Comparison of ENCODE assay signal across 8 cellular contexts in the genomic region with DNA sequence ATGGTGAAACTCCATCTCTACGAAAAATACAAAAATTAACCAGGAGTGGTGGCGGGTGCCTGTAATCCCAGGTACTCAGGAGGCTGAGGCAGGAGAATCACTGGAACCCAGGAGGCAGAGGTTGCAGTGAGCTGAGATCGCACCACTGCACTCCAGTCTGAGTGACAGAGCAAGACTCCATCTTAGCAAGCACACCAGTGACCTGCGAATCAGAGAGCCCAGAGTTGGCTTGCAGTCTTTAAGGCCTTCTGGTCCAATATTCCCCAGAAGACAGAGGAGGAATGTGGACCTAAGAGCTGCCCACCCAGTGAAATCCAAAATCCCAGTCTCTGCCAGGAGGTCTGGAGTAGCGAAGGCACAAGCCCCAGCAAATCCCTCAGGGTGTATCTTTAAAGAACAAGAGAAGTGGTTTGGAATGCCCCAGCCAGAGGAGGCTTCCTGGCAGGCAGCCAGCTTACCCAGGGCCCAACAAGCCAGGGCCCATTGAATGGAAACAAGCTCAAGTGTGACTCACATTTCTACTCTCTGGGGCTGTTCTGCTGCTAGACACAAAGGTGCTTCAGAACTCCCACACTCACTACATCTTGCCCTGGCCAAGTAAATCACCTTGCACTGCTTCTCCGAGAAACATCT. TPM values are rescaled to one million over a fixed set of nuclear protein-coding genes. Genes with fewer than 3 reads are reported as not detected.
DNase-seq lines count a peak whose midpoint lies in the region; ATAC-seq and TF ChIP-seq lines count a peak whose summit lies in the region.

No MANE protein-coding gene starts in this region.

- H3K9ac ChIP-seq in Karpas-422 (ENCODE audit: low read length) (no peak overlapping the region), colonic mucosa (ENCODE audit: low read depth in 2 of 2, low read length in 2 of 2) (no peak overlapping the region)

- H2AFZ ChIP-seq in Karpas-422 (ENCODE audit: low read length), result no peak overlapping the region

- no peak overlapping the region for H3K4me2 ChIP-seq in Karpas-422 (ENCODE audit: low read depth, low read length, poor library complexity, severe bottlenecking)

- DNase-seq in DMS79 (lab: John Stamatoyannopoulos, UW) (peak; percentile 89), LoVo (ENCODE audit: low spot score) (peak; percentile 49), WTC11 (ENCODE audit: low spot score) (no peak), fibroblast of pulmonary artery (ENCODE audit: low read depth) (peak; percentile 92), Karpas-422 (no peak), omental fat pad (ENCODE audit: low spot score) (no peak), colonic mucosa (no peak)
- peak; percentile 8 to 22 for DNase-seq in stimulated activated CD8-positive, alpha-beta memory T cell treated with anti-CD3 and anti-CD28 coated beads, Interleukin-7, amount 100 ng/mL, for 4 hours (ENCODE audit: low read depth in 2 of 2)

- H3K9me2 ChIP-seq in Karpas-422 (replicated peaks; ENCODE audit: insufficient read depth, low read length), result no peaks in the 10 kb centered on the region

- H3K4me3 Mint-ChIP-seq in WTC11, result no peak overlapping the region

- no peak overlapping the region for H3K27ac Mint-ChIP-seq in WTC11

- POLR2A ChIA-PET in WTC11 (lab: Charles Lee), result no interaction called here

- H3K4me1 ChIP-seq in Karpas-422 (ENCODE audit: low read length), result no peaks in the 10 kb centered on the region
- H3K4me1 ChIP-seq in colonic mucosa, result peaks cover 3% of the 10 kb centered on the region

- ATAC-seq in WTC11 (peak; percentile 28; the same call in 1 of the 2 replicates), omental fat pad (ENCODE audit: low FRiP score) (no peak)

- intact Hi-C loops in colonic mucosa (cut with DNase I), result no loop called here

- no peak overlapping the region for H3K4me3 ChIP-seq in fibroblast of pulmonary artery (replicated peaks; ENCODE audit: low read depth, low read length)
- no peak overlapping the region for H3K4me3 ChIP-seq in Karpas-422 (ENCODE audit: low read length)
- no peak overlapping the region for H3K4me3 ChIP-seq in colonic mucosa

- no peaks in the 10 kb centered on the region for H3K27me3 Mint-ChIP-seq in WTC11 (ENCODE audit: low read depth)

- peaks cover 4% of the 10 kb centered on the region for H3K9me3 Mint-ChIP-seq in WTC11

- H3K27me3 ChIP-seq in Karpas-422 (ENCODE audit: low read length), result no peaks in the 10 kb centered on the region
- no peaks in the 10 kb centered on the region for H3K27me3 ChIP-seq in colonic mucosa

- CTCF ChIA-PET in WTC11 (lab: Charles Lee), result interaction anchor here (1.0 to 1.2 kb wide), 3 partner anchors 18 to 123 kb away, joined by 3 to 6 read pairs (median 4); no protein-coding TSS in a partner anchor

- H3K9me3 ChIP-seq in Karpas-422 (ENCODE audit: low read length) (no peaks in the 10 kb centered on the region), colonic mucosa (no peaks in the 10 kb centered on the region)

- H3K36me3 ChIP-seq in Karpas-422 (ENCODE audit: insufficient read depth, low read length) (no peaks in the 10 kb centered on the region), colonic mucosa (no peaks in the 10 kb centered on the region)

- no peak for TF ChIP-seq CTCF in WTC11 (IDR thresholded peaks at IDR 0.05)
- TF ChIP-seq CTCF in fibroblast of pulmonary artery (IDR thresholded peaks at IDR 0.05; ENCODE audit: low read length, missing control alignments), result no peak
- no peak for TF ChIP-seq CTCF in omental fat pad (IDR thresholded peaks at IDR 0.05)
- no peak for TF ChIP-seq CTCF in colonic mucosa (IDR thresholded peaks at IDR 0.05)

- H3K36me3 Mint-ChIP-seq in WTC11, result peaks cover 5% of the 10 kb centered on the region

- H3K79me2 ChIP-seq in Karpas-422 (ENCODE audit: low read length), result no peaks in the 10 kb centered on the region

- no peaks in the 10 kb centered on the region for H4K20me1 ChIP-seq in Karpas-422 (ENCODE audit: insufficient read depth, low read depth, low read length)

- H3K4me1 Mint-ChIP-seq in WTC11, result peaks cover 17% of the 10 kb centered on the region

- H3K27ac ChIP-seq in Karpas-422 (ENCODE audit: low read length) (no peak overlapping the region), colonic mucosa (no peak overlapping the region)

TF ChIP-seq in WTC11, 78 proteins besides CTCF, POLR2A, EP300 and RAD21 (continues in another document):
- TF ChIP-seq, protein P1, sequence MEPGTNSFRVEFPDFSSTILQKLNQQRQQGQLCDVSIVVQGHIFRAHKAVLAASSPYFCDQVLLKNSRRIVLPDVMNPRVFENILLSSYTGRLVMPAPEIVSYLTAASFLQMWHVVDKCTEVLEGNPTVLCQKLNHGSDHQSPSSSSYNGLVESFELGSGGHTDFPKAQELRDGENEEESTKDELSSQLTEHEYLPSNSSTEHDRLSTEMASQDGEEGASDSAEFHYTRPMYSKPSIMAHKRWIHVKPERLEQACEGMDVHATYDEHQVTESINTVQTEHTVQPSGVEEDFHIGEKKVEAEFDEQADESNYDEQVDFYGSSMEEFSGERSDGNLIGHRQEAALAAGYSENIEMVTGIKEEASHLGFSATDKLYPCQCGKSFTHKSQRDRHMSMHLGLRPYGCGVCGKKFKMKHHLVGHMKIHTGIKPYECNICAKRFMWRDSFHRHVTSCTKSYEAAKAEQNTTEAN (CRISPR knock-in tag; IDR thresholded peaks at IDR 0.05), result no peak
- TF ChIP-seq JAZF1 (CRISPR knock-in tag; IDR thresholded peaks at IDR 0.05) (no peak), TP53 (CRISPR knock-in tag; IDR thresholded peaks at IDR 0.05) (no peak), RELA (CRISPR knock-in tag; IDR thresholded peaks at IDR 0.05; ENCODE audit: borderline replicate concordance) (no peak), TCF7 (CRISPR knock-in tag; IDR thresholded peaks at IDR 0.05; ENCODE audit: low read depth) (no peak), PRDM15 (CRISPR knock-in tag; IDR thresholded peaks at IDR 0.05) (no peak)
- TF ChIP-seq, protein P2, sequence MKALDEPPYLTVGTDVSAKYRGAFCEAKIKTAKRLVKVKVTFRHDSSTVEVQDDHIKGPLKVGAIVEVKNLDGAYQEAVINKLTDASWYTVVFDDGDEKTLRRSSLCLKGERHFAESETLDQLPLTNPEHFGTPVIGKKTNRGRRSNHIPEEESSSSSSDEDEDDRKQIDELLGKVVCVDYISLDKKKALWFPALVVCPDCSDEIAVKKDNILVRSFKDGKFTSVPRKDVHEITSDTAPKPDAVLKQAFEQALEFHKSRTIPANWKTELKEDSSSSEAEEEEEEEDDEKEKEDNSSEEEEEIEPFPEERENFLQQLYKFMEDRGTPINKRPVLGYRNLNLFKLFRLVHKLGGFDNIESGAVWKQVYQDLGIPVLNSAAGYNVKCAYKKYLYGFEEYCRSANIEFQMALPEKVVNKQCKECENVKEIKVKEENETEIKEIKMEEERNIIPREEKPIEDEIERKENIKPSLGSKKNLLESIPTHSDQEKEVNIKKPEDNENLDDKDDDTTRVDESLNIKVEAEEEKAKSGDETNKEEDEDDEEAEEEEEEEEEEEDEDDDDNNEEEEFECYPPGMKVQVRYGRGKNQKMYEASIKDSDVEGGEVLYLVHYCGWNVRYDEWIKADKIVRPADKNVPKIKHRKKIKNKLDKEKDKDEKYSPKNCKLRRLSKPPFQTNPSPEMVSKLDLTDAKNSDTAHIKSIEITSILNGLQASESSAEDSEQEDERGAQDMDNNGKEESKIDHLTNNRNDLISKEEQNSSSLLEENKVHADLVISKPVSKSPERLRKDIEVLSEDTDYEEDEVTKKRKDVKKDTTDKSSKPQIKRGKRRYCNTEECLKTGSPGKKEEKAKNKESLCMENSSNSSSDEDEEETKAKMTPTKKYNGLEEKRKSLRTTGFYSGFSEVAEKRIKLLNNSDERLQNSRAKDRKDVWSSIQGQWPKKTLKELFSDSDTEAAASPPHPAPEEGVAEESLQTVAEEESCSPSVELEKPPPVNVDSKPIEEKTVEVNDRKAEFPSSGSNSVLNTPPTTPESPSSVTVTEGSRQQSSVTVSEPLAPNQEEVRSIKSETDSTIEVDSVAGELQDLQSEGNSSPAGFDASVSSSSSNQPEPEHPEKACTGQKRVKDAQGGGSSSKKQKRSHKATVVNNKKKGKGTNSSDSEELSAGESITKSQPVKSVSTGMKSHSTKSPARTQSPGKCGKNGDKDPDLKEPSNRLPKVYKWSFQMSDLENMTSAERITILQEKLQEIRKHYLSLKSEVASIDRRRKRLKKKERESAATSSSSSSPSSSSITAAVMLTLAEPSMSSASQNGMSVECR (CRISPR knock-in tag; IDR thresholded peaks at IDR 0.05; ENCODE audit: borderline replicate concordance), result no peak

RNA-seq across cellular contexts. Expression of gene GPR161, which starts 23.9 kb away (rescaled TPM):
- total RNA-seq in WTC11 (2021), result 11.0 to 11.6 TPM (median 11.2 TPM) in 3 replicates
- 1.2 and 1.6 TPM in 2 replicates for total RNA-seq in Karpas-422 (2014; rRNA removed; shearing (Covaris generic); ENCODE audit: low replicate concordance)
- 1 to 10 TPM; 4.0 to 8.0 (median 5.9) TPM for total RNA-seq in omental fat pad
- 1 to 10 TPM; 2.5 to 3.2 TPM for total RNA-seq in colonic mucosa

Comparison
In these comparisons a context has a peak if more than half of its experiments do, and no peak if none do; other contexts are left out.
1. DNase-seq: peak in DMS79 (single experiment), LoVo (single experiment), fibroblast of pulmonary artery (single experiment) and stimulated activated CD8-positive, alpha-beta memory T cell treated with anti-CD3 and anti-CD28 coated beads, Interleukin-7, amount 100 ng/mL, for 4 hours (2 of 2); none in WTC11 (single experiment), Karpas-422 (single experiment), omental fat pad (single experiment) and colonic mucosa (single experiment).